17 cellular contexts compared by ENCODE assay signal in genomic region chrX:153874366-153875125, GRCh38. TPM values are rescaled to one million over a fixed set of nuclear protein-coding genes. Genes with fewer than 3 reads are reported as not detected.
"Had no signal": no experiment of that assay in that cellular context is flagged by ENCODE, and none has a peak within 500 bp of the region (broad histone marks: within the 10 kb centered on the region; RNA-seq: fewer than 3 reads in every experiment).

No MANE protein-coding gene starts in this region.

- ATAC-seq: activated naive CD8-positive, alpha-beta T cell treated with anti-CD3 and anti-CD28 coated beads, Interleukin-2, amount 50 U/mL, for 24 hours had no signal

- H3K9me3 Mint-ChIP-seq: activated naive CD8-positive, alpha-beta T cell treated with anti-CD3 and anti-CD28 coated beads, Interleukin-2, amount 50 U/mL, for 24 hours; T-helper 1 cell treated with Interleukin-12 subunit alpha and Interleukin-12 subunit beta and Interleukin-4 antibody, amounts not matched to agents 30 μg/mL and 1 μg/mL, for 36 hours; WTC11 had no signal

- H3K4me3 Mint-ChIP-seq: activated naive CD8-positive, alpha-beta T cell treated with anti-CD3 and anti-CD28 coated beads, Interleukin-2, amount 50 U/mL, for 24 hours; activated T-cell treated with anti-CD3 and anti-CD28 coated beads, Interleukin-2, amount 50 U/mL, for 72 hours; mesothelial cell of epicardium; stimulated activated naive B cell treated with anti-CD40 and anti-IgM and Interleukin-4, amounts not matched to agents 10 μg/mL and 1 μg/mL and 100 μg/mL, for 72 hours; T-helper 1 cell treated with Interleukin-12 subunit alpha and Interleukin-12 subunit beta and Interleukin-4 antibody, amounts not matched to agents 30 μg/mL and 1 μg/mL, for 36 hours had no signal

- H3K27ac Mint-ChIP-seq: activated naive CD8-positive, alpha-beta T cell treated with anti-CD3 and anti-CD28 coated beads, Interleukin-2, amount 50 U/mL, for 24 hours; activated T-cell treated with anti-CD3 and anti-CD28 coated beads, Interleukin-2, amount 50 U/mL, for 72 hours; mesothelial cell of epicardium; stimulated activated naive B cell treated with anti-CD40 and anti-IgM and Interleukin-4, amounts not matched to agents 10 μg/mL and 1 μg/mL and 100 μg/mL, for 72 hours; T-helper 1 cell treated with Interleukin-12 subunit alpha and Interleukin-12 subunit beta and Interleukin-4 antibody, amounts not matched to agents 30 μg/mL and 1 μg/mL, for 36 hours; WTC11 had no signal

- FAIRE-seq: pancreas had no signal

- H3K4me3 ChIP-seq: ascending aorta, cardiac muscle cell, colonic mucosa, esophagus squamous epithelium, lower lobe of right lung, pancreas, SK-N-MC, thyroid gland had no signal

- H3K27me3 ChIP-seq: ascending aorta, cardiac muscle cell, thyroid gland had no signal

- H3K36me3 ChIP-seq: ascending aorta, cardiac muscle cell, colonic mucosa, esophagus squamous epithelium, lower lobe of right lung, pancreas, thyroid gland had no signal

- H3K36me3 Mint-ChIP-seq: WTC11 had no signal

- DNase-seq: esophagus squamous epithelium; stimulated activated naive B cell treated with anti-CD40 and anti-IgM and Interleukin-4, amounts not matched to agents 10 μg/mL and 1 μg/mL and 100 μg/mL, for 72 hours had no signal

RNA-seq across cellular contexts. Expression of gene L1CAM, which starts 11.4 kb away (rescaled TPM):
- total RNA-seq: endothelial cell of umbilical vein had no signal

RNA-seq across cellular contexts. Expression of gene AVPR2, which starts 29.9 kb away (rescaled TPM):
- total RNA-seq: activated T-cell treated with anti-CD3 and anti-CD28 coated beads, Interleukin-2, amount 50 U/mL, for 72 hours; cardiac muscle cell; endothelial cell of umbilical vein; fibroblast of villous mesenchyme; glomerular endothelial cell; mesothelial cell of epicardium had no signal
